1 cellular context compared by ENCODE assay signal in the genomic region with DNA sequence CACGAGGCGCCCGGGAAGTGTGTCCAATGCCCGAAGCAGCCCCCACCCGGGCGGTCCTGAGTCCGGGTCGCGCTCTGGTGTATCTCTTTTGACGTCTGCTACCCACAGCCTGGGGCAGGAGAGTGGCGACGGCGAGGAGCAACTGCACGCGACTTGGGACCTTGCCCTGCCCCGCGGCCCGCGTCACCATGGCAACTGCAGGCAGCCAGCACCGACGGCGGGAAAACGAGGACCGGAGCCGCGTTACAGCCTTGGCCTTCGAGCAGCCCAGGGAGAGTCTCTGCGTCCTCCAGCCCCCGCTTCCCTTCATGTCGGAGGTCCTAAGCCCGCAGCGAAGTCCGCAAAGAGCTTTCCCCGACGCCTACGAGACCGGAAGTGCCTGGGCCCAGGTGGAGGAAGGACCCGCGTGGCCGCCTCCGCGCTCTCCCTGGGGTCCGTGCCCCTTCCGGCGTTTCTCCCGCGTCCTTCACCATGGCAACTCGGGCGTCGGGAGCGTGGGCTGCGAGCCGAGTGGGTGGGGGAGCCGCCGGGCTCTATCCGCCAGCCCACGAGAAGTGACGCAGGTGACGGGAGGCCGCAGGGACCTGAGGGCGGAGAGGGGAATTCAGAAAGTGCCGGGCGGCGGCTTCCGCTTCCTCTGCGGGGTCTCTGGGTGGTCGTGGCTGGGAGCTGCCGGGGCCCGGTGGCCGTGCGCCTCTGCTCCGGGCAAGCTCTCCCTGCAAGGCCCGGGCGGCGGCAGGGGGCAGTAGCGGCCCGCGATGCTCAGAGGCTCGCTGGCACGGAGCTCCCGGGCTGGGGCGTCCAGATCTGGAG.
TF ChIP-seq lines count a peak whose summit lies in the region.

No MANE protein-coding gene starts in this region.

TF ChIP-seq in WTC11, 78 proteins besides CTCF, POLR2A, EP300 and RAD21 (continued from another document):
- TF ChIP-seq, protein P1, sequence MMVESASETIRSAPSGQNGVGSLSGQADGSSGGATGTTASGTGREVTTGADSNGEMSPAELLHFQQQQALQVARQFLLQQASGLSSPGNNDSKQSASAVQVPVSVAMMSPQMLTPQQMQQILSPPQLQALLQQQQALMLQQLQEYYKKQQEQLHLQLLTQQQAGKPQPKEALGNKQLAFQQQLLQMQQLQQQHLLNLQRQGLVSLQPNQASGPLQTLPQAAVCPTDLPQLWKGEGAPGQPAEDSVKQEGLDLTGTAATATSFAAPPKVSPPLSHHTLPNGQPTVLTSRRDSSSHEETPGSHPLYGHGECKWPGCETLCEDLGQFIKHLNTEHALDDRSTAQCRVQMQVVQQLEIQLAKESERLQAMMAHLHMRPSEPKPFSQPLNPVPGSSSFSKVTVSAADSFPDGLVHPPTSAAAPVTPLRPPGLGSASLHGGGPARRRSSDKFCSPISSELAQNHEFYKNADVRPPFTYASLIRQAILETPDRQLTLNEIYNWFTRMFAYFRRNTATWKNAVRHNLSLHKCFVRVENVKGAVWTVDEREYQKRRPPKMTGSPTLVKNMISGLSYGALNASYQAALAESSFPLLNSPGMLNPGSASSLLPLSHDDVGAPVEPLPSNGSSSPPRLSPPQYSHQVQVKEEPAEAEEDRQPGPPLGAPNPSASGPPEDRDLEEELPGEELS (CRISPR knock-in tag; IDR thresholded peaks at IDR 0.05) = peak; percentile 94
- TF ChIP-seq TP53 (CRISPR knock-in tag; IDR thresholded peaks at IDR 0.05) (peak; percentile 51; the same call in 1 of the 2 replicates), ZNF263 (CRISPR knock-in tag; IDR thresholded peaks at IDR 0.05; ENCODE audit: low read depth) (no peak)
